Comparison of ENCODE assay signal across 10 cellular contexts in genomic region chr6:12890171-12890790, GRCh38.
A peak's percentile ranks its signal among the peaks of the same experiment; 100 is the strongest.
DNase-seq lines count a peak whose midpoint lies in the region; ATAC-seq, FAIRE-seq and TF ChIP-seq lines count a peak whose summit lies in the region.
"Had no signal": no experiment of that assay in that cellular context is flagged by ENCODE, and none has a peak within 500 bp of the region (broad histone marks: within the 10 kb centered on the region; RNA-seq: fewer than 3 reads in every experiment).

No MANE protein-coding gene starts in this region.

- H2AFZ ChIP-seq in keratinocyte (ENCODE audit: control insufficient read depth, low read length), result no peak overlapping the region

- no peaks in the 10 kb centered on the region for H4K20me1 ChIP-seq in keratinocyte (ENCODE audit: control insufficient read depth, extremely low read depth, insufficient read depth, low read length)

- H3K27me3 Mint-ChIP-seq in WTC11 (ENCODE audit: low read depth), result no peaks in the 10 kb centered on the region

- H3K9me3 ChIP-seq in keratinocyte (ENCODE audit: control insufficient read depth, low read depth, low read length), result peaks cover 2% of the 10 kb centered on the region
- H3K9me3 ChIP-seq: vagina had no signal

- H3K36me3 Mint-ChIP-seq in WTC11, result peaks cover 35% of the 10 kb centered on the region

- H3K4me1 ChIP-seq in keratinocyte (ENCODE audit: control insufficient read depth, extremely low read depth, insufficient read depth, low read length), result no peaks in the 10 kb centered on the region

- H3K4me2 ChIP-seq in keratinocyte (ENCODE audit: control insufficient read depth, extremely low read depth, insufficient read depth, low read depth, low read length), result no peak overlapping the region

- H3K79me2 ChIP-seq in keratinocyte (ENCODE audit: control insufficient read depth, insufficient read depth, low read length), result no peaks in the 10 kb centered on the region

- DNase-seq in AG08396 (ENCODE audit: low spot score) (peak; percentile 9), WTC11 (ENCODE audit: low spot score) (peak; percentile 70), keratinocyte (ENCODE audit: low read depth, low spot score) (no peak), GDM1 (lab: John Stamatoyannopoulos, UW) (no peak), NCI-H2029 (lab: John Stamatoyannopoulos, UW) (no peak)
- DNase-seq: retina had no signal

- no peaks in the 10 kb centered on the region for H3K9me1 ChIP-seq in keratinocyte (ENCODE audit: control insufficient read depth, extremely low read depth, insufficient read depth, low read length)

- FAIRE-seq in keratinocyte (lab: Jason Lieb, UNC), result no peak

- no peak overlapping the region for H3K27ac ChIP-seq in keratinocyte (ENCODE audit: control insufficient read depth, insufficient read depth, low read length)
- H3K27ac ChIP-seq: vagina had no signal

- TF ChIP-seq CTCF in GM12875 (IDR thresholded peaks at IDR 0.05; ENCODE audit: borderline replicate concordance, insufficient read depth, low read depth, low read length), result peak; percentile 74
- peak; percentile 65 for TF ChIP-seq CTCF in WTC11 (IDR thresholded peaks at IDR 0.05)
- peak; percentile 44 to 60 (median 53) for TF ChIP-seq CTCF in keratinocyte (optimal IDR thresholded peaks at IDR 0.05 in 1 of 3, IDR thresholded peaks at IDR 0.05 in 1 of 3, conservative IDR thresholded peaks at IDR 0.05 in 1 of 3; ENCODE audit: extremely low read depth in 1 of 3, insufficient read depth in 2 of 3, low read length in 3 of 3)

- H3K27ac Mint-ChIP-seq in WTC11, result no peak overlapping the region

- peaks cover 20% of the 10 kb centered on the region for H3K4me1 Mint-ChIP-seq in WTC11

- no peak overlapping the region for H3K4me3 Mint-ChIP-seq in WTC11

- ATAC-seq in WTC11 (peak; percentile 45), HG03280 (IDR thresholded peaks at IDR 0.05; ENCODE audit: unreplicated experiment) (no peak), GM18511 (IDR thresholded peaks at IDR 0.05; ENCODE audit: unreplicated experiment) (no peak)

- H3K27me3 ChIP-seq in keratinocyte (ENCODE audit: control insufficient read depth, extremely low read depth, insufficient read depth, low read length), result no peaks in the 10 kb centered on the region
- H3K27me3 ChIP-seq: vagina had no signal

- no peaks in the 10 kb centered on the region for H3K36me3 ChIP-seq in keratinocyte (ENCODE audit: control insufficient read depth in 2 of 2, extremely low read depth in 1 of 2, insufficient read depth in 2 of 2, low read length in 2 of 2)
- H3K36me3 ChIP-seq: vagina had no signal

- dilution Hi-C loops in keratinocyte (cut with MboI; ENCODE audit: extremely low pct_ligation_motif_present, low sequenced_read_pairs), result loop anchor here (25.0 kb wide), 1 partner anchor 253 kb away; no protein-coding TSS in a partner anchor

- peaks cover 34% of the 10 kb centered on the region for H3K9me3 Mint-ChIP-seq in WTC11

- CTCF ChIA-PET in WTC11 (lab: Charles Lee), result interaction anchor here (0.6 to 0.9 kb wide), 2 partner anchors 10 to 714 kb away, joined by 5 to 8 read pairs; no protein-coding TSS in a partner anchor

- no peak overlapping the region for H3K9ac ChIP-seq in keratinocyte (ENCODE audit: control insufficient read depth, extremely low read depth, insufficient read depth, low read length)

- H3K4me3 ChIP-seq in GM12875 (ENCODE audit: low read depth, low read length) (no peak overlapping the region), keratinocyte (ENCODE audit: control insufficient read depth in 2 of 3, extremely low read depth in 1 of 3, insufficient read depth in 2 of 3, low read depth in 1 of 3, low read length in 3 of 3) (no peak overlapping the region)
- H3K4me3 ChIP-seq: vagina had no signal

- POLR2A ChIA-PET in WTC11 (lab: Charles Lee), result no interaction called here

TF ChIP-seq in WTC11, 78 proteins besides CTCF, POLR2A, EP300 and RAD21 (continues in another document):
- TF ChIP-seq, protein P1, sequence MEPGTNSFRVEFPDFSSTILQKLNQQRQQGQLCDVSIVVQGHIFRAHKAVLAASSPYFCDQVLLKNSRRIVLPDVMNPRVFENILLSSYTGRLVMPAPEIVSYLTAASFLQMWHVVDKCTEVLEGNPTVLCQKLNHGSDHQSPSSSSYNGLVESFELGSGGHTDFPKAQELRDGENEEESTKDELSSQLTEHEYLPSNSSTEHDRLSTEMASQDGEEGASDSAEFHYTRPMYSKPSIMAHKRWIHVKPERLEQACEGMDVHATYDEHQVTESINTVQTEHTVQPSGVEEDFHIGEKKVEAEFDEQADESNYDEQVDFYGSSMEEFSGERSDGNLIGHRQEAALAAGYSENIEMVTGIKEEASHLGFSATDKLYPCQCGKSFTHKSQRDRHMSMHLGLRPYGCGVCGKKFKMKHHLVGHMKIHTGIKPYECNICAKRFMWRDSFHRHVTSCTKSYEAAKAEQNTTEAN (CRISPR knock-in tag; IDR thresholded peaks at IDR 0.05), result no peak
- TF ChIP-seq OVOL2 (CRISPR knock-in tag; IDR thresholded peaks at IDR 0.05; ENCODE audit: borderline replicate concordance) (no peak), IRF2 (CRISPR knock-in tag; IDR thresholded peaks at IDR 0.05; ENCODE audit: borderline replicate concordance, low read depth) (no peak), SMAD4 (CRISPR knock-in tag; IDR thresholded peaks at IDR 0.05) (no peak), ZNF512 (CRISPR knock-in tag; IDR thresholded peaks at IDR 0.05; ENCODE audit: borderline replicate concordance) (no peak), NFE2L1 (CRISPR knock-in tag; IDR thresholded peaks at IDR 0.05) (no peak), FOXP4 (CRISPR knock-in tag; IDR thresholded peaks at IDR 0.05) (no peak), SOX15 (CRISPR knock-in tag; IDR thresholded peaks at IDR 0.05) (no peak), CREB1 (CRISPR knock-in tag; IDR thresholded peaks at IDR 0.05) (no peak), HMGA2 (CRISPR knock-in tag; IDR thresholded peaks at IDR 0.05) (no peak), GRHL2 (CRISPR knock-in tag; IDR thresholded peaks at IDR 0.05; ENCODE audit: insufficient replicate concordance, severe bottlenecking) (no peak), NR1H2 (CRISPR knock-in tag; IDR thresholded peaks at IDR 0.05) (no peak), CREM (CRISPR knock-in tag; IDR thresholded peaks at IDR 0.05) (no peak), E2F4 (CRISPR knock-in tag; IDR thresholded peaks at IDR 0.05; ENCODE audit: borderline replicate concordance, low read depth) (no peak), IRF1 (CRISPR knock-in tag; IDR thresholded peaks at IDR 0.05) (no peak), NR3C1 (CRISPR knock-in tag; conservative IDR thresholded peaks at IDR 0.05; ENCODE audit: low read depth) (no peak)
- TF ChIP-seq, protein P2, sequence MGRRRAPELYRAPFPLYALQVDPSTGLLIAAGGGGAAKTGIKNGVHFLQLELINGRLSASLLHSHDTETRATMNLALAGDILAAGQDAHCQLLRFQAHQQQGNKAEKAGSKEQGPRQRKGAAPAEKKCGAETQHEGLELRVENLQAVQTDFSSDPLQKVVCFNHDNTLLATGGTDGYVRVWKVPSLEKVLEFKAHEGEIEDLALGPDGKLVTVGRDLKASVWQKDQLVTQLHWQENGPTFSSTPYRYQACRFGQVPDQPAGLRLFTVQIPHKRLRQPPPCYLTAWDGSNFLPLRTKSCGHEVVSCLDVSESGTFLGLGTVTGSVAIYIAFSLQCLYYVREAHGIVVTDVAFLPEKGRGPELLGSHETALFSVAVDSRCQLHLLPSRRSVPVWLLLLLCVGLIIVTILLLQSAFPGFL (CRISPR knock-in tag; IDR thresholded peaks at IDR 0.05; ENCODE audit: borderline replicate concordance), result no peak

Comparison
In these comparisons a context has a peak if more than half of its experiments do, and no peak if none do; other contexts are left out.
1. DNase-seq: peak in AG08396 (single experiment) and WTC11 (single experiment); none in keratinocyte (single experiment), GDM1 (single experiment) and NCI-H2029 (single experiment).
2. Peak in every context shown above with its lines, with median percentiles within 50 percentile points of each other: CTCF ChIP-seq.